Comparison of ENCODE assay signal across 29 cellular contexts in the genomic region with DNA sequence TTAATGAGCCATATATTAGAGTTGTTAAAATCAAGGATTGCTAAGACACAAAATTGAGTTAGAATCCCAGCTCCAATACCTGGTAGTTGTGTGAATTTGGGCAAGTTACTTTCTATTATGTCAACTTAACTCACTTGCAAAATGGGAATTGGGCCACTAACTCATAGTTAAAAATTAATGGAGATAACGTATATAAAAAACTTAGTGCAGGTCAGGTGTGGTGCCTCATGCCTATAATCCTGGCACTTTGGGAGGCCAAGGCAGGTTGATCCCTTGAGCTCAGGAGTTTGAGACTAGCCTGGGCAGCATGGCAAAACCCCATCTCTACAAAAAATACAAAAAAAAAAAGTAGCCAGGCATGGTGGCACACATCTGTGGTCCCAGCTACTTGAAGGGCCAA.
"Had no signal": no experiment of that assay in that cellular context is flagged by ENCODE, and none has a peak within 500 bp of the region (broad histone marks: within the 10 kb centered on the region; RNA-seq: fewer than 3 reads in every experiment).

No MANE protein-coding gene starts in this region.

- ATAC-seq: activated CD8-positive, alpha-beta T cell treated with anti-CD3 and anti-CD28 coated beads for 36 hours; activated T-cell treated with anti-CD3 and anti-CD28 coated beads, Interleukin-2, amount 50 U/mL, for 4 hours; activated T-helper 17 cell treated with anti-CD3 and anti-CD28 coated beads, Interleukin-2, amount 50 U/mL, for 72 hours; Panc1 had no signal

- H3K9me3 ChIP-seq: MG63, SJCRH30 had no signal

- H3K27me3 ChIP-seq: brain microvascular endothelial cell, MG63, SJCRH30 had no signal

- H3K4me1 ChIP-seq: SJCRH30 had no signal

- H3K4me1 Mint-ChIP-seq: activated CD4-positive, alpha-beta T cell treated with anti-CD3 and anti-CD28 coated beads, Interleukin-2, amount 10 ng/mL, durations not matched to agents 24 days and 14 days; activated naive CD8-positive, alpha-beta T cell treated with anti-CD3 and anti-CD28 coated beads for 36 hours; activated T-helper 17 cell treated with anti-CD3 and anti-CD28 coated beads, Interleukin-2, amount 50 U/mL, for 72 hours had no signal

- H3K27ac ChIP-seq: brain microvascular endothelial cell, SJCRH30, SK-N-MC, WERI-Rb-1 had no signal

- H3K4me3 ChIP-seq: MG63, SJCRH30, SK-N-MC had no signal

- DNase-seq: activated CD4-positive, alpha-beta T cell treated with anti-CD3 and anti-CD28 coated beads, Interleukin-2, amount 10 ng/mL, durations not matched to agents 24 days and 14 days; activated CD4-positive, alpha-beta T cell treated with anti-CD3 and anti-CD28 coated beads, Interleukin-2, amount 50 U/mL, for 4 hours; activated CD8-positive, alpha-beta T cell treated with anti-CD3 and anti-CD28 coated beads for 36 hours; activated effector memory CD4-positive, alpha-beta T cell treated with anti-CD3 and anti-CD28 coated beads, Interleukin-2, amount 50 U/mL, for 16 hours; activated naive CD4-positive, alpha-beta T cell; activated naive CD4-positive, alpha-beta T cell treated with anti-CD3 and anti-CD28 coated beads, Interleukin-2, amount 50 U/mL, for 16 hours; activated naive CD8-positive, alpha-beta T cell treated with anti-CD3 and anti-CD28 coated beads for 36 hours; activated T-cell treated with anti-CD3 and anti-CD28 coated beads, Interleukin-2, amount 50 U/mL, for 4 hours; amniotic stem cell; aorta; brain microvascular endothelial cell; central memory CD4-positive, alpha-beta T cell; Kasumi-1; KBM-7; MG63; NCI-H1048; NCI-H1105 treated with DMSO at 0.1 percent for 48 hours; NCI-H1436 treated with DMSO at 0.1 percent for 48 hours; NCI-H1694 treated with DMSO at 0.1 percent for 48 hours; NCI-H2029; NCI-H345; NCI-H524 treated with DMSO at 0.1 percent for 48 hours; SHP77; SJCRH30; T1000; WERI-Rb-1 had no signal

- H3K4me3 Mint-ChIP-seq: activated CD4-positive, alpha-beta T cell treated with anti-CD3 and anti-CD28 coated beads, Interleukin-2, amount 10 ng/mL, durations not matched to agents 24 days and 14 days; activated CD8-positive, alpha-beta T cell treated with anti-CD3 and anti-CD28 coated beads for 36 hours; activated naive CD8-positive, alpha-beta T cell treated with anti-CD3 and anti-CD28 coated beads for 36 hours; activated T-cell treated with anti-CD3 and anti-CD28 coated beads, Interleukin-2, amount 50 U/mL, for 4 hours; activated T-helper 17 cell treated with anti-CD3 and anti-CD28 coated beads, Interleukin-2, amount 50 U/mL, for 72 hours had no signal

- H3K27ac Mint-ChIP-seq: activated CD4-positive, alpha-beta T cell treated with anti-CD3 and anti-CD28 coated beads, Interleukin-2, amount 10 ng/mL, durations not matched to agents 24 days and 14 days; activated CD8-positive, alpha-beta T cell treated with anti-CD3 and anti-CD28 coated beads for 36 hours; activated naive CD8-positive, alpha-beta T cell treated with anti-CD3 and anti-CD28 coated beads for 36 hours; activated T-helper 17 cell treated with anti-CD3 and anti-CD28 coated beads, Interleukin-2, amount 50 U/mL, for 72 hours had no signal

- H3K27me3 Mint-ChIP-seq: activated CD4-positive, alpha-beta T cell treated with anti-CD3 and anti-CD28 coated beads, Interleukin-2, amount 10 ng/mL, durations not matched to agents 24 days and 14 days; activated CD8-positive, alpha-beta T cell treated with anti-CD3 and anti-CD28 coated beads for 36 hours; activated naive CD8-positive, alpha-beta T cell treated with anti-CD3 and anti-CD28 coated beads for 36 hours; activated T-helper 17 cell treated with anti-CD3 and anti-CD28 coated beads, Interleukin-2, amount 50 U/mL, for 72 hours had no signal

- H3K9me3 Mint-ChIP-seq: activated CD4-positive, alpha-beta T cell treated with anti-CD3 and anti-CD28 coated beads, Interleukin-2, amount 10 ng/mL, durations not matched to agents 24 days and 14 days; activated CD8-positive, alpha-beta T cell treated with anti-CD3 and anti-CD28 coated beads for 36 hours; activated naive CD8-positive, alpha-beta T cell treated with anti-CD3 and anti-CD28 coated beads for 36 hours; activated T-cell treated with anti-CD3 and anti-CD28 coated beads, Interleukin-2, amount 50 U/mL, for 4 hours; activated T-helper 17 cell treated with anti-CD3 and anti-CD28 coated beads, Interleukin-2, amount 50 U/mL, for 72 hours had no signal
